13 cellular contexts compared by ENCODE assay signal in genomic region chr1:203686091-203686632, GRCh38. TPM values are rescaled to one million over a fixed set of nuclear protein-coding genes. Genes with fewer than 3 reads are reported as not detected.
DNase-seq lines count a peak whose midpoint lies in the region; ATAC-seq and TF ChIP-seq lines count a peak whose summit lies in the region.
"Had no signal": no experiment of that assay in that cellular context is flagged by ENCODE, and none has a peak within 500 bp of the region (broad histone marks: within the 10 kb centered on the region; RNA-seq: fewer than 3 reads in every experiment).

No MANE protein-coding gene starts in this region.

- H3K4me3 Mint-ChIP-seq in activated T-helper 17 cell treated with anti-CD3 and anti-CD28 coated beads, Interleukin-2, amount 50 U/mL, for 72 hours = peak overlapping the region; percentile 10
- H3K4me3 Mint-ChIP-seq: activated naive CD8-positive, alpha-beta T cell had no signal

- no peak for TF ChIP-seq CTCF in tibial artery (IDR thresholded peaks at IDR 0.05)

- no peaks in the 10 kb centered on the region for H3K27me3 ChIP-seq in tibial artery

- intact Hi-C loops in left colon (cut with DNase I, micrococcal nuclease) = loop anchor here in 1 of 2 donors (10.0 kb wide), 1 partner anchor 51 kb away; no protein-coding TSS in a partner anchor
- intact Hi-C loops in tibial artery (cut with DNase I; ENCODE audit: low total_unique reads) = no loop called here

- peak overlapping the region; percentile 70 for H3K27ac ChIP-seq in tibial artery
- H3K27ac ChIP-seq: KMS-11 had no signal

- peaks cover 89% of the 10 kb centered on the region for H3K36me3 Mint-ChIP-seq in activated T-helper 17 cell treated with anti-CD3 and anti-CD28 coated beads, Interleukin-2, amount 50 U/mL, for 72 hours (ENCODE audit: low read depth)

- H3K4me1 Mint-ChIP-seq in activated T-helper 17 cell treated with anti-CD3 and anti-CD28 coated beads, Interleukin-2, amount 50 U/mL, for 72 hours = peaks cover 50% of the 10 kb centered on the region

- no peaks in the 10 kb centered on the region for H3K9me3 ChIP-seq in tibial artery
- H3K9me3 ChIP-seq: HAP-1 had no signal

- DNase-seq in DMS 273 (lab: John Stamatoyannopoulos, UW; ENCODE audit: unreplicated experiment) (peak; percentile 24), DMS 273 treated with DMSO at 0.1 percent for 48 hours (lab: John Stamatoyannopoulos, UW) (no peak), left colon (no peak), tibial artery (no peak), NCI-H1436 (lab: John Stamatoyannopoulos, UW) (no peak)
- DNase-seq in activated CD8-positive, alpha-beta memory T cell treated with anti-CD3 and anti-CD28 coated beads for 24 hours = no peak
- DNase-seq: 8988T, retina had no signal

- H3K4me3 ChIP-seq in tibial artery = no peak overlapping the region
- H3K4me3 ChIP-seq: HAP-1 had no signal

- H3K27me3 Mint-ChIP-seq in activated T-helper 17 cell treated with anti-CD3 and anti-CD28 coated beads, Interleukin-2, amount 50 U/mL, for 72 hours = no peaks in the 10 kb centered on the region
- H3K27me3 Mint-ChIP-seq: activated naive CD8-positive, alpha-beta T cell had no signal

- peaks cover 8 to 15% (median 9%) of the 10 kb centered on the region in 3 donors for H3K36me3 ChIP-seq in tibial artery

- H3K4me1 ChIP-seq in tibial artery = peaks cover 0 to 37% (median 23%) of the 10 kb centered on the region in 4 donors
- H3K4me1 ChIP-seq: HAP-1 had no signal

- no peaks in the 10 kb centered on the region for H3K9me3 Mint-ChIP-seq in activated T-helper 17 cell treated with anti-CD3 and anti-CD28 coated beads, Interleukin-2, amount 50 U/mL, for 72 hours

- H3K27ac Mint-ChIP-seq in activated T-helper 17 cell treated with anti-CD3 and anti-CD28 coated beads, Interleukin-2, amount 50 U/mL, for 72 hours = peak overlapping the region; percentile 87
- H3K27ac Mint-ChIP-seq: activated naive CD8-positive, alpha-beta T cell had no signal

- ATAC-seq in activated T-helper 17 cell treated with anti-CD3 and anti-CD28 coated beads, Interleukin-2, amount 50 U/mL, for 72 hours (replicated peaks) = no peak
- peak; percentile 87 for ATAC-seq in left colon
- no peak for ATAC-seq in GM19455 (IDR thresholded peaks at IDR 0.05; ENCODE audit: unreplicated experiment)

RNA-seq across cellular contexts. Expression of gene ATP2B4, which starts 59.5 kb away (rescaled TPM):
- 100 to 1,000 TPM; 101 TPM for total RNA-seq in activated T-helper 17 cell treated with anti-CD3 and anti-CD28 coated beads, Interleukin-2, amount 50 U/mL, for 72 hours
- total RNA-seq in left colon = 10 to 100 TPM; 17.4 to 55.8 TPM
